ENCODE assay signal across 1 cellular context in the genomic region with DNA sequence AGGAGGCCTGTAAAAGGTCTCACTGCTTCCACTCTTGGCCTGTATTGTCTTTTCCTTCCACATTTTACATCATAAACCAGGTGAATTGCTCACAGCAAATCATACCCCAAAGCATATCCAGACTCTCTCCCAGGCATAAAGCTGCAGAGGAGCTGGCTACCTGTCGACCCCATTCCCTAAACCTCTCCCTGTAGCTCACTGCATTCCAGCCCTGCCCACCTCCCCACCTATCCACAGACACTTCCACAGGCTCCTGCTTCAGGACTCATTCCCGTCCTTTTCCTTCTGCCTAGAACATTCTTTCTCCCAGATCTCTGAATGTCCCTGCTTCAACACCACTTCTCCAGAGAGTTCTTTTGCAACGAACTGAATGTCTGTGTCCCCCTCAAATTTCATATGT.
TF ChIP-seq lines count a peak whose summit lies in the region.

No MANE protein-coding gene starts in this region.

TF ChIP-seq in IMR-90, 13 proteins besides CTCF, POLR2A, EP300 and RAD21 (continued from another document):
- TF ChIP-seq RFX5 (IDR thresholded peaks at IDR 0.05; ENCODE audit: low read depth, low read length) = no peak
